Comparison of ENCODE assay signal across 10 cellular contexts in genomic region chr6:36610576-36611336, GRCh38. TPM values are rescaled to one million over a fixed set of nuclear protein-coding genes. Genes with fewer than 3 reads are reported as not detected.
DNase-seq lines count a peak whose midpoint lies in the region; ATAC-seq and TF ChIP-seq lines count a peak whose summit lies in the region.
"Had no signal": no experiment of that assay in that cellular context is flagged by ENCODE, and none has a peak within 500 bp of the region (broad histone marks: within the 10 kb centered on the region; RNA-seq: fewer than 3 reads in every experiment).

No MANE protein-coding gene starts in this region.

- H3K9me3 ChIP-seq in T-helper 17 cell (ENCODE audit: control insufficient read depth, low read length, poor library complexity, severe bottlenecking) (no peaks in the 10 kb centered on the region), spleen (no peaks in the 10 kb centered on the region)

- H3K4me3 ChIP-seq in fibroblast of mammary gland (ENCODE audit: control insufficient read depth, low read depth, low read length) (no peak overlapping the region), spleen (no peak overlapping the region)

- WGBS in spleen, 5 donors = 71 to 85% (median 79%) methylated on average over 3 of the region's 3 CpGs

- CTCF ChIA-PET in activated CD8-positive, alpha-beta memory T cell treated with anti-CD3 and anti-CD28 coated beads, Interleukin-2, amount 10 ng/mL, durations not matched to agents 7 days and 5 days (lab: Charles Lee) = interaction anchor here (0.6 to 1.7 kb wide), 9 partner anchors 8 to 154 kb away, joined by 3 to 8 read pairs (median 4); no protein-coding TSS in a partner anchor

- TF ChIP-seq POLR2A in spleen (IDR thresholded peaks at IDR 0.05) = no peak

- H3K36me3 ChIP-seq in spleen = peaks cover 0 to 91% (median 54%) of the 10 kb centered on the region in 6 donors

- peaks cover 15% of the 10 kb centered on the region for H3K4me1 Mint-ChIP-seq in activated CD8-positive, alpha-beta memory T cell treated with anti-CD3 and anti-CD28 coated beads, Interleukin-2, amount 10 ng/mL, durations not matched to agents 7 days and 5 days
- peaks cover 40% of the 10 kb centered on the region for H3K4me1 Mint-ChIP-seq in T-helper 17 cell

- no peak overlapping the region for H3K4me3 Mint-ChIP-seq in activated CD8-positive, alpha-beta memory T cell treated with anti-CD3 and anti-CD28 coated beads, Interleukin-2, amount 10 ng/mL, durations not matched to agents 7 days and 5 days
- H3K4me3 Mint-ChIP-seq in T-helper 17 cell = no peak overlapping the region

- TF ChIP-seq CTCF in fibroblast of mammary gland (conservative IDR thresholded peaks at IDR 0.05; ENCODE audit: control insufficient read depth, insufficient read depth, low read depth, low read length) = no peak
- TF ChIP-seq CTCF in spleen (IDR thresholded peaks at IDR 0.05 in 8 of 11, conservative IDR thresholded peaks at IDR 0.05 in 3 of 11) = no peak

- peaks cover 8 to 73% (median 56%) of the 10 kb centered on the region in 6 donors for H3K4me1 ChIP-seq in spleen

- ATAC-seq in activated CD8-positive, alpha-beta memory T cell treated with anti-CD3 and anti-CD28 coated beads, Interleukin-2, amount 10 ng/mL, durations not matched to agents 7 days and 5 days = no peak
- ATAC-seq in T-helper 17 cell = peak; percentile 26
- no peak for ATAC-seq in activated CD4-positive, CD25-positive, alpha-beta regulatory T cell treated with anti-CD3 and anti-CD28 coated beads, Interleukin-2, amount 50 U/mL, for 24 hours

- no peaks in the 10 kb centered on the region for H3K9me3 Mint-ChIP-seq in activated CD8-positive, alpha-beta memory T cell treated with anti-CD3 and anti-CD28 coated beads, Interleukin-2, amount 10 ng/mL, durations not matched to agents 7 days and 5 days (ENCODE audit: low read depth)

- H3K36me3 Mint-ChIP-seq in activated CD8-positive, alpha-beta memory T cell treated with anti-CD3 and anti-CD28 coated beads, Interleukin-2, amount 10 ng/mL, durations not matched to agents 7 days and 5 days = peaks cover 51% of the 10 kb centered on the region
- peaks cover 8% of the 10 kb centered on the region for H3K36me3 Mint-ChIP-seq in T-helper 17 cell (ENCODE audit: low read depth)

- intact Hi-C loops in spleen (cut with DNase I; ENCODE audit: low total_unique reads) = no loop called here

- H3K27me3 ChIP-seq in spleen (replicated peaks in 1 of 7) = no peaks in the 10 kb centered on the region

- H3K27ac Mint-ChIP-seq in activated CD8-positive, alpha-beta memory T cell treated with anti-CD3 and anti-CD28 coated beads, Interleukin-2, amount 10 ng/mL, durations not matched to agents 7 days and 5 days = peak overlapping the region; percentile 33
- peak overlapping the region; percentile 80 for H3K27ac Mint-ChIP-seq in T-helper 17 cell

- peak overlapping the region in 2 of 8 donors; percentile 26 to 46 for H3K27ac ChIP-seq in spleen

- H3K27me3 Mint-ChIP-seq in activated CD8-positive, alpha-beta memory T cell treated with anti-CD3 and anti-CD28 coated beads, Interleukin-2, amount 10 ng/mL, durations not matched to agents 7 days and 5 days = no peaks in the 10 kb centered on the region
- no peaks in the 10 kb centered on the region for H3K27me3 Mint-ChIP-seq in T-helper 17 cell

- no peak for DNase-seq in activated CD8-positive, alpha-beta memory T cell treated with anti-CD3 and anti-CD28 coated beads, Interleukin-2, amount 10 ng/mL, durations not matched to agents 7 days and 5 days
- DNase-seq in activated CD8-positive, alpha-beta memory T cell treated with anti-CD3 and anti-CD28 coated beads for 24 hours = no peak
- DNase-seq in T-helper 17 cell = no peak
- peak; percentile 48 for DNase-seq in fibroblast of mammary gland (ENCODE audit: low read depth)
- peak; percentile 20 for DNase-seq in spleen
- DNase-seq in MV-4-11 (lab: John Stamatoyannopoulos, UW) = no peak
- no peak for DNase-seq in stimulated activated naive CD4-positive, alpha-beta T cell treated with Interleukin-2 at 50 U/mL for 16 hours (lab: John Stamatoyannopoulos, UW)
- DNase-seq: kidney glomerular epithelial cell, NCI-H226 had no signal

RNA-seq across cellular contexts. Expression of gene SRSF3, which starts 16.6 kb away (rescaled TPM):
- total RNA-seq in activated CD8-positive, alpha-beta memory T cell treated with anti-CD3 and anti-CD28 coated beads, Interleukin-2, amount 10 ng/mL, durations not matched to agents 7 days and 5 days = 100 to 1,000 TPM; 416 to 514 TPM
- total RNA-seq in T-helper 17 cell (100 to 1,000 TPM; 638 to 646 TPM), spleen (100 to 1,000 TPM in 6 of 7 donors, 10 to 100 TPM in 1; 93.8 to 271 (median 215) TPM)
- polyA plus RNA-seq in spleen = 100 to 1,000 TPM; 121 to 224 (median 173) TPM

Comparison
In these comparisons a context has a peak if more than half of its experiments do, and no peak if none do; other contexts are left out.
1. DNase-seq: peak in fibroblast of mammary gland (single experiment) and spleen (single experiment); none in activated CD8-positive, alpha-beta memory T cell treated with anti-CD3 and anti-CD28 coated beads, Interleukin-2, amount 10 ng/mL, durations not matched to agents 7 days and 5 days (single experiment), activated CD8-positive, alpha-beta memory T cell treated with anti-CD3 and anti-CD28 coated beads for 24 hours (single experiment), T-helper 17 cell (0 of 3), MV-4-11 (single experiment) and stimulated activated naive CD4-positive, alpha-beta T cell treated with Interleukin-2 at 50 U/mL for 16 hours (single experiment).